Comparison of ENCODE assay signal across 25 cellular contexts in genomic region chr15:82878325-82878724, GRCh38.
DNase-seq lines count a peak whose midpoint lies in the region; ATAC-seq, FAIRE-seq and TF ChIP-seq lines count a peak whose summit lies in the region.
"Had no signal": no experiment of that assay in that cellular context is flagged by ENCODE, and none has a peak within 500 bp of the region (broad histone marks: within the 10 kb centered on the region; RNA-seq: fewer than 3 reads in every experiment).

No MANE protein-coding gene starts in this region.

- no peak overlapping the region for H3K4me2 ChIP-seq in HepG2 (ENCODE audit: low read depth, low read length)
- H3K4me2 ChIP-seq: BLaER1 had no signal

- ATAC-seq in HepG2 = no peak
- ATAC-seq in right lobe of liver = no peak
- ATAC-seq in WTC11 = no peak
- ATAC-seq: GM12878 had no signal

- H3K4me3 Mint-ChIP-seq in WTC11 = no peak overlapping the region
- H3K4me3 Mint-ChIP-seq: CD14-positive monocyte; CD4-positive, alpha-beta memory T cell; CD4-positive, CD25-positive, alpha-beta regulatory T cell; CD8-positive, alpha-beta memory T cell had no signal

- 66% methylated on average over 5 of the region's 5 CpGs for WGBS in HepG2 (ENCODE audit: low lambda C conversion rate)
- WGBS in right lobe of liver (ENCODE audit: insufficient coverage, low coverage, low lambda C conversion rate, missing lambda C conversion rate) = 81% methylated on average over 5 of the region's 5 CpGs

- POLR2A ChIA-PET in HepG2 (lab: Yijun Ruan, JAX) (no interaction called here), WTC11 (lab: Charles Lee) (no interaction called here)

- H3K4me1 ChIP-seq in HepG2 (ENCODE audit: insufficient read depth, low read length) (no peaks in the 10 kb centered on the region), right lobe of liver (no peaks in the 10 kb centered on the region)
- H3K4me1 ChIP-seq: BE2C, BLaER1 had no signal

- BruUV-seq in HepG2 (replicated peaks; lab: Mats Ljungman, UMichigan) = no TSS peak

- no peak overlapping the region for H2AFZ ChIP-seq in HepG2 (ENCODE audit: low read length)

- TF ChIP-seq EP300 in HepG2 (IDR thresholded peaks at IDR 0.05; ENCODE audit: low read depth in 2 of 2, low read length in 2 of 2) (no peak), HepG2 (CRISPR knock-in tag; IDR thresholded peaks at IDR 0.05; ENCODE audit: borderline replicate concordance) (no peak)

- no peaks in the 10 kb centered on the region for H3K4me1 Mint-ChIP-seq in WTC11
- H3K4me1 Mint-ChIP-seq: CD14-positive monocyte; CD4-positive, alpha-beta memory T cell; CD8-positive, alpha-beta memory T cell had no signal

- TF ChIP-seq POLR2A in HepG2 (IDR thresholded peaks at IDR 0.05; ENCODE audit: insufficient read depth in 1 of 2, low read depth in 2 of 2, low read length in 2 of 2) (no peak), right lobe of liver (IDR thresholded peaks at IDR 0.05) (no peak)

- no peak overlapping the region for H3K27ac Mint-ChIP-seq in WTC11
- H3K27ac Mint-ChIP-seq: CD4-positive, alpha-beta memory T cell; CD8-positive, alpha-beta memory T cell had no signal

- TF ChIP-seq RAD21 in HepG2 (CRISPR knock-in tag; IDR thresholded peaks at IDR 0.05) = no peak

- H3K9me3 Mint-ChIP-seq in WTC11 = no peaks in the 10 kb centered on the region
- H3K9me3 Mint-ChIP-seq: CD4-positive, CD25-positive, alpha-beta regulatory T cell; CD8-positive, alpha-beta memory T cell had no signal

- H3K9ac ChIP-seq in HepG2 (ENCODE audit: insufficient read depth, low read depth, low read length) = no peak overlapping the region
- H3K9ac ChIP-seq: BLaER1 had no signal

- intact Hi-C loops in HepG2 (cut with micrococcal nuclease; ENCODE audit: unreplicated experiment) (no loop called here), right lobe of liver (cut with DNase I) (no loop called here)

- TF ChIP-seq CTCF in HepG2 (CRISPR knock-in tag; IDR thresholded peaks at IDR 0.05) (no peak), right lobe of liver (IDR thresholded peaks at IDR 0.05) (no peak), WTC11 (IDR thresholded peaks at IDR 0.05) (no peak)

- H3K79me2 ChIP-seq in HepG2 (ENCODE audit: insufficient read depth, low read length) = no peaks in the 10 kb centered on the region

- H3K9me3 ChIP-seq in HepG2 (ENCODE audit: low read length) (no peaks in the 10 kb centered on the region), right lobe of liver (no peaks in the 10 kb centered on the region)
- H3K9me3 ChIP-seq: BE2C, BLaER1 had no signal

- H3K27me3 Mint-ChIP-seq in WTC11 (ENCODE audit: low read depth) = no peaks in the 10 kb centered on the region
- H3K27me3 Mint-ChIP-seq: CD4-positive, alpha-beta memory T cell; CD4-positive, CD25-positive, alpha-beta regulatory T cell had no signal

- DNase-seq in HepG2 (ENCODE audit: low spot score) (no peak), right lobe of liver (no peak), WTC11 (ENCODE audit: low spot score) (no peak), NCI-H1092 treated with DMSO at 0.1 percent for 48 hours (lab: John Stamatoyannopoulos, UW) (no peak), NCI-H526 treated with DMSO at 0.1 percent for 48 hours (lab: John Stamatoyannopoulos, UW) (no peak)
- DNase-seq: ACHN; BE2C; C1 segment of cervical spinal cord; CD4-positive, alpha-beta memory T cell; CD4-positive, CD25-positive, alpha-beta regulatory T cell; CD8-positive, alpha-beta memory T cell; COR-L47; DMS 273 treated with DMSO at 0.1 percent for 48 hours; DMS153; DMS53; DMS79; DND-41; EL; GDM1 had no signal

- H3K36me3 Mint-ChIP-seq in WTC11 = no peaks in the 10 kb centered on the region
- H3K36me3 Mint-ChIP-seq: CD4-positive, alpha-beta memory T cell; CD4-positive, CD25-positive, alpha-beta regulatory T cell had no signal

- no peak for FAIRE-seq in HepG2 (lab: Jason Lieb, UNC)
- FAIRE-seq: GM12878, GM12892, GM18507 had no signal

- H3K27ac ChIP-seq in HepG2 (ENCODE audit: extremely low read length, insufficient read depth, low read length) (no peak overlapping the region), right lobe of liver (no peak overlapping the region)
- H3K27ac ChIP-seq: 22Rv1, BLaER1 had no signal

- H3K4me3 ChIP-seq in HepG2 (replicated peaks in 1 of 3; ENCODE audit: insufficient read depth in 1 of 3, low read depth in 2 of 3, low read length in 3 of 3) (no peak overlapping the region), right lobe of liver (no peak overlapping the region)
- H3K4me3 ChIP-seq: BLaER1, GM12878 had no signal

- H3K36me3 ChIP-seq in HepG2 (replicated peaks in 1 of 2; ENCODE audit: control insufficient read depth in 1 of 2, insufficient read depth in 2 of 2, low read length in 2 of 2) (no peaks in the 10 kb centered on the region), right lobe of liver (peaks cover 0 to 8% (median 0%) of the 10 kb centered on the region in 4 donors)
- H3K36me3 ChIP-seq: BE2C, BLaER1 had no signal

- H4K20me1 ChIP-seq in HepG2 (ENCODE audit: insufficient read depth, low read length) = no peaks in the 10 kb centered on the region
- H4K20me1 ChIP-seq: BLaER1 had no signal

- in situ Hi-C loops in HepG2 (cut with HindIII; ENCODE audit: extremely low pct_ligation_motif_present, low pct_unique_long_range_greater_than_20kb) = no loop called here

- H3K27me3 ChIP-seq in HepG2 (ENCODE audit: control insufficient read depth in 1 of 2, insufficient read depth in 2 of 2, low read length in 2 of 2) = no peaks in the 10 kb centered on the region
- no peaks in the 10 kb centered on the region for H3K27me3 ChIP-seq in right lobe of liver
- H3K27me3 ChIP-seq: BE2C, BLaER1 had no signal

- CTCF ChIA-PET in HepG2 (lab: Yijun Ruan, JAX; ENCODE audit: low intra/inter-chr PET ratio, low total read pairs) = no interaction called here
- CTCF ChIA-PET in WTC11 (lab: Charles Lee) = interaction anchor here (0.6 kb wide), 1 partner anchor 277 kb away, joined by 5 read pairs; no protein-coding TSS in a partner anchor

TF ChIP-seq in HepG2, 621 proteins besides CTCF, POLR2A, EP300 and RAD21 (continues in another document):
- TF ChIP-seq MAFF (IDR thresholded peaks at IDR 0.05; ENCODE audit: low read depth, low read length) = 0 out of 2 replicates have a peak, but pooled peaks have one; percentile 13
- no peak for TF ChIP-seq HIVEP1 (CRISPR knock-in tag; IDR thresholded peaks at IDR 0.05)
- no peak for TF ChIP-seq TAF1 (CRISPR knock-in tag; IDR thresholded peaks at IDR 0.05)
- TF ChIP-seq MAFK (conservative IDR thresholded peaks at IDR 0.05 in 1 of 2, IDR thresholded peaks at IDR 0.05 in 1 of 2; ENCODE audit: low read length in 2 of 2) = peak; percentile 31 to 68; a peak in 3 of 4 replicates
- TF ChIP-seq NR2C2 (CRISPR knock-in tag; IDR thresholded peaks at IDR 0.05; ENCODE audit: borderline replicate concordance) = no peak
- TF ChIP-seq ZNF720 (CRISPR knock-in tag; IDR thresholded peaks at IDR 0.05) = no peak
- TF ChIP-seq DRAP1 (CRISPR knock-in tag; IDR thresholded peaks at IDR 0.05) = no peak
- TF ChIP-seq HOMEZ (CRISPR knock-in tag; IDR thresholded peaks at IDR 0.05; ENCODE audit: low read depth) = no peak
- TF ChIP-seq ZNF883 (CRISPR knock-in tag; IDR thresholded peaks at IDR 0.05; ENCODE audit: not compliant biosample characterization) = no peak

TF ChIP-seq in WTC11, 78 proteins besides CTCF, POLR2A, EP300 and RAD21:
- 0 out of 2 replicates have a peak, but pooled peaks have one; percentile 39 for TF ChIP-seq ZNF121 (CRISPR knock-in tag; IDR thresholded peaks at IDR 0.05)
- no peak for TF ChIP-seq AR (CRISPR knock-in tag; IDR thresholded peaks at IDR 0.05)

Comparison
In these comparisons a context has a peak if more than half of its experiments do, and no peak if none do; other contexts are left out.
1. Of the 50 proteins assayed by ChIP-seq in both HepG2 and WTC11: peak only in HepG2: none; only in WTC11: ZNF121; in both: none; in neither: 49.